26 cellular contexts compared by ENCODE assay signal in the genomic region with DNA sequence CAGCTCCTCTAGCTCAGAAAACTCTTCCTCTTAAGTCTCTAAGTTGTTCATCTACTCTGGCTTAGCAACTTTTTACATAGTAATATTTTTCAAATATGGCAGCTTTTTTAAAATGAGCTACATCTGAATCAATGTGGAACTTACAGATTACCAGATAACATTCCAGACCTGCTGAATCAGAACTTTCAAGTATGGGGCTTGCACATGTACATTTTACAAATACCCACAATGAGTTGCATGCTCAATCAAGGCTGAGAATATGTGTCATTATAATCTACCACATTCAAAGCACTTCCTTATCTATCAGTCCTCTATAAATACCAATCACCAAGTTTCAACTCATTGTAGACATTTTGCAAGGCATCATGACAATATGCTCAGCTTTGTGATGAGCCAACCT.
"Had no signal": no experiment of that assay in that cellular context is flagged by ENCODE, and none has a peak within 500 bp of the region (broad histone marks: within the 10 kb centered on the region; RNA-seq: fewer than 3 reads in every experiment).

No MANE protein-coding gene starts in this region.

- H3K36me3 ChIP-seq: esophagus squamous epithelium, left lung, prostate gland, sigmoid colon, spleen, tibial artery, upper lobe of left lung had no signal

- FAIRE-seq: colon, frontal cortex, kidney, urothelium cell line had no signal

- ATAC-seq: left cardiac atrium; left lung; naive thymus-derived CD8-positive, alpha-beta T cell; right cardiac atrium; stimulated activated memory B cell treated with anti-CD40 and anti-IgM and Interleukin-4, amounts not matched to agents 10 μg/mL and 1 μg/mL and 100 μg/mL, for 72 hours; stimulated activated naive CD8-positive, alpha-beta T cell treated with anti-CD3 and anti-CD28 coated beads, Interleukin-15, Interleukin-2, amounts not matched to agents 100 U/mL and 50 U/mL, for 24 hours had no signal

- H3K4me3 ChIP-seq: dorsolateral prefrontal cortex, esophagus squamous epithelium, left lung, prostate gland, sigmoid colon, skin epidermis, spleen, testis, tibial artery, upper lobe of left lung had no signal

- H3K27me3 ChIP-seq: dorsolateral prefrontal cortex, esophagus squamous epithelium, left lung, sigmoid colon, spleen, testis, tibial artery, upper lobe of left lung had no signal

- DNase-seq: dorsolateral prefrontal cortex; effector CD4-positive, alpha-beta T cell; erythroblast; esophagus squamous epithelium; kidney; left cardiac atrium; left lung; mesendoderm; naive thymus-derived CD8-positive, alpha-beta T cell; nephron progenitor cell; nucleus accumbens; right cardiac atrium; sigmoid colon; spleen; stimulated activated CD4-positive, alpha-beta T cell treated with anti-CD3 and anti-CD28 coated beads, Interleukin-4, amount 100 ng/mL, for 4 hours; stimulated activated naive CD8-positive, alpha-beta T cell treated with anti-CD3 and anti-CD28 coated beads, Interleukin-15, Interleukin-2, amounts not matched to agents 100 U/mL and 50 U/mL, for 24 hours; substantia nigra; testis; tibial artery; upper lobe of left lung had no signal
